Comparison of ENCODE assay signal across 1 cellular context in genomic region chr1:200971955-200972711, GRCh38.
TF ChIP-seq lines count a peak whose summit lies in the region.

No MANE protein-coding gene starts in this region.

TF ChIP-seq in HEK293, 187 proteins besides CTCF, POLR2A, EP300 and RAD21 (continued from another document):
- TF ChIP-seq ZNF518A (tag by site-specific recombination; conservative IDR thresholded peaks at IDR 0.05; ENCODE audit: low read depth): no peak
- no peak for TF ChIP-seq ZNF175 (tag by site-specific recombination; IDR thresholded peaks at IDR 0.05)
- no peak for TF ChIP-seq ZNF426 (tag by site-specific recombination; IDR thresholded peaks at IDR 0.05)
- TF ChIP-seq ZNF658 (tag by site-specific recombination; IDR thresholded peaks at IDR 0.05): no peak
- no peak for TF ChIP-seq ZBTB49 (tag by site-specific recombination; IDR thresholded peaks at IDR 0.05; ENCODE audit: low read depth)
- TF ChIP-seq ZNF132 (tag by site-specific recombination; IDR thresholded peaks at IDR 0.05; ENCODE audit: borderline replicate concordance): no peak
- no peak for TF ChIP-seq IKZF3 (tag by site-specific recombination; IDR thresholded peaks at IDR 0.05)
- peak; percentile 67 for TF ChIP-seq ZFHX2 (tag by site-specific recombination; conservative IDR thresholded peaks at IDR 0.05)
- TF ChIP-seq ZNF645 (tag by site-specific recombination; IDR thresholded peaks at IDR 0.05): no peak
- TF ChIP-seq ZNF138 (tag by site-specific recombination; IDR thresholded peaks at IDR 0.05; ENCODE audit: borderline replicate concordance): no peak
- TF ChIP-seq ZNF223 (tag by site-specific recombination; IDR thresholded peaks at IDR 0.05): no peak
- TF ChIP-seq, protein P1, sequence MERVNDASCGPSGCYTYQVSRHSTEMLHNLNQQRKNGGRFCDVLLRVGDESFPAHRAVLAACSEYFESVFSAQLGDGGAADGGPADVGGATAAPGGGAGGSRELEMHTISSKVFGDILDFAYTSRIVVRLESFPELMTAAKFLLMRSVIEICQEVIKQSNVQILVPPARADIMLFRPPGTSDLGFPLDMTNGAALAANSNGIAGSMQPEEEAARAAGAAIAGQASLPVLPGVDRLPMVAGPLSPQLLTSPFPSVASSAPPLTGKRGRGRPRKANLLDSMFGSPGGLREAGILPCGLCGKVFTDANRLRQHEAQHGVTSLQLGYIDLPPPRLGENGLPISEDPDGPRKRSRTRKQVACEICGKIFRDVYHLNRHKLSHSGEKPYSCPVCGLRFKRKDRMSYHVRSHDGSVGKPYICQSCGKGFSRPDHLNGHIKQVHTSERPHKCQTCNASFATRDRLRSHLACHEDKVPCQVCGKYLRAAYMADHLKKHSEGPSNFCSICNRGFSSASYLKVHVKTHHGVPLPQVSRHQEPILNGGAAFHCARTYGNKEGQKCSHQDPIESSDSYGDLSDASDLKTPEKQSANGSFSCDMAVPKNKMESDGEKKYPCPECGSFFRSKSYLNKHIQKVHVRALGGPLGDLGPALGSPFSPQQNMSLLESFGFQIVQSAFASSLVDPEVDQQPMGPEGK (tag by site-specific recombination; IDR thresholded peaks at IDR 0.05): 0 out of 2 replicates have a peak, but pooled peaks have one; percentile 31
- TF ChIP-seq TCF7L2 (IDR thresholded peaks at IDR 0.05; ENCODE audit: borderline replicate concordance, low read depth, low read length): no peak
- no peak for TF ChIP-seq ZNF114 (tag by site-specific recombination; IDR thresholded peaks at IDR 0.05)
- TF ChIP-seq, protein P2, sequence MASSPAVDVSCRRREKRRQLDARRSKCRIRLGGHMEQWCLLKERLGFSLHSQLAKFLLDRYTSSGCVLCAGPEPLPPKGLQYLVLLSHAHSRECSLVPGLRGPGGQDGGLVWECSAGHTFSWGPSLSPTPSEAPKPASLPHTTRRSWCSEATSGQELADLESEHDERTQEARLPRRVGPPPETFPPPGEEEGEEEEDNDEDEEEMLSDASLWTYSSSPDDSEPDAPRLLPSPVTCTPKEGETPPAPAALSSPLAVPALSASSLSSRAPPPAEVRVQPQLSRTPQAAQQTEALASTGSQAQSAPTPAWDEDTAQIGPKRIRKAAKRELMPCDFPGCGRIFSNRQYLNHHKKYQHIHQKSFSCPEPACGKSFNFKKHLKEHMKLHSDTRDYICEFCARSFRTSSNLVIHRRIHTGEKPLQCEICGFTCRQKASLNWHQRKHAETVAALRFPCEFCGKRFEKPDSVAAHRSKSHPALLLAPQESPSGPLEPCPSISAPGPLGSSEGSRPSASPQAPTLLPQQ (tag by site-specific recombination; IDR thresholded peaks at IDR 0.05): no peak
- TF ChIP-seq, protein P3, sequence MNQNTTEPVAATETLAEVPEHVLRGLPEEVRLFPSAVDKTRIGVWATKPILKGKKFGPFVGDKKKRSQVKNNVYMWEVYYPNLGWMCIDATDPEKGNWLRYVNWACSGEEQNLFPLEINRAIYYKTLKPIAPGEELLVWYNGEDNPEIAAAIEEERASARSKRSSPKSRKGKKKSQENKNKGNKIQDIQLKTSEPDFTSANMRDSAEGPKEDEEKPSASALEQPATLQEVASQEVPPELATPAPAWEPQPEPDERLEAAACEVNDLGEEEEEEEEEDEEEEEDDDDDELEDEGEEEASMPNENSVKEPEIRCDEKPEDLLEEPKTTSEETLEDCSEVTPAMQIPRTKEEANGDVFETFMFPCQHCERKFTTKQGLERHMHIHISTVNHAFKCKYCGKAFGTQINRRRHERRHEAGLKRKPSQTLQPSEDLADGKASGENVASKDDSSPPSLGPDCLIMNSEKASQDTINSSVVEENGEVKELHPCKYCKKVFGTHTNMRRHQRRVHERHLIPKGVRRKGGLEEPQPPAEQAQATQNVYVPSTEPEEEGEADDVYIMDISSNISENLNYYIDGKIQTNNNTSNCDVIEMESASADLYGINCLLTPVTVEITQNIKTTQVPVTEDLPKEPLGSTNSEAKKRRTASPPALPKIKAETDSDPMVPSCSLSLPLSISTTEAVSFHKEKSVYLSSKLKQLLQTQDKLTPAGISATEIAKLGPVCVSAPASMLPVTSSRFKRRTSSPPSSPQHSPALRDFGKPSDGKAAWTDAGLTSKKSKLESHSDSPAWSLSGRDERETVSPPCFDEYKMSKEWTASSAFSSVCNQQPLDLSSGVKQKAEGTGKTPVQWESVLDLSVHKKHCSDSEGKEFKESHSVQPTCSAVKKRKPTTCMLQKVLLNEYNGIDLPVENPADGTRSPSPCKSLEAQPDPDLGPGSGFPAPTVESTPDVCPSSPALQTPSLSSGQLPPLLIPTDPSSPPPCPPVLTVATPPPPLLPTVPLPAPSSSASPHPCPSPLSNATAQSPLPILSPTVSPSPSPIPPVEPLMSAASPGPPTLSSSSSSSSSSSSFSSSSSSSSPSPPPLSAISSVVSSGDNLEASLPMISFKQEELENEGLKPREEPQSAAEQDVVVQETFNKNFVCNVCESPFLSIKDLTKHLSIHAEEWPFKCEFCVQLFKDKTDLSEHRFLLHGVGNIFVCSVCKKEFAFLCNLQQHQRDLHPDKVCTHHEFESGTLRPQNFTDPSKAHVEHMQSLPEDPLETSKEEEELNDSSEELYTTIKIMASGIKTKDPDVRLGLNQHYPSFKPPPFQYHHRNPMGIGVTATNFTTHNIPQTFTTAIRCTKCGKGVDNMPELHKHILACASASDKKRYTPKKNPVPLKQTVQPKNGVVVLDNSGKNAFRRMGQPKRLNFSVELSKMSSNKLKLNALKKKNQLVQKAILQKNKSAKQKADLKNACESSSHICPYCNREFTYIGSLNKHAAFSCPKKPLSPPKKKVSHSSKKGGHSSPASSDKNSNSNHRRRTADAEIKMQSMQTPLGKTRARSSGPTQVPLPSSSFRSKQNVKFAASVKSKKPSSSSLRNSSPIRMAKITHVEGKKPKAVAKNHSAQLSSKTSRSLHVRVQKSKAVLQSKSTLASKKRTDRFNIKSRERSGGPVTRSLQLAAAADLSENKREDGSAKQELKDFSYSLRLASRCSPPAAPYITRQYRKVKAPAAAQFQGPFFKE (tag by site-specific recombination; IDR thresholded peaks at IDR 0.05; ENCODE audit: borderline replicate concordance): no peak
- TF ChIP-seq ZNF670 (tag by site-specific recombination; IDR thresholded peaks at IDR 0.05; ENCODE audit: low read depth): no peak
- no peak for TF ChIP-seq INSM2 (tag by site-specific recombination; IDR thresholded peaks at IDR 0.05)
- no peak for TF ChIP-seq ZNF621 (tag by site-specific recombination; IDR thresholded peaks at IDR 0.05)
- TF ChIP-seq KLF7 (tag by site-specific recombination; IDR thresholded peaks at IDR 0.05; ENCODE audit: borderline replicate concordance): no peak
- TF ChIP-seq ZNF202 (tag by site-specific recombination; IDR thresholded peaks at IDR 0.05; ENCODE audit: borderline replicate concordance): no peak
